Comparison of ENCODE assay signal across 14 cellular contexts in genomic region chr5:81513468-81513867, GRCh38.
DNase-seq lines count a peak whose midpoint lies in the region; ATAC-seq and TF ChIP-seq lines count a peak whose summit lies in the region.
"Had no signal": no experiment of that assay in that cellular context is flagged by ENCODE, and none has a peak within 500 bp of the region (broad histone marks: within the 10 kb centered on the region; RNA-seq: fewer than 3 reads in every experiment).

No MANE protein-coding gene starts in this region.

- H3K4me2 ChIP-seq in DND-41 (ENCODE audit: insufficient read depth, low read length) = no peak overlapping the region

- no peaks in the 10 kb centered on the region for H3K27me3 ChIP-seq in DND-41 (ENCODE audit: insufficient read depth, low read length, poor library complexity)
- no peaks in the 10 kb centered on the region for H3K27me3 ChIP-seq in H7 (ENCODE audit: control insufficient read depth, insufficient read depth, low read length)
- H3K27me3 ChIP-seq in upper lobe of left lung = no peaks in the 10 kb centered on the region

- H3K4me1 ChIP-seq in DND-41 (ENCODE audit: insufficient read depth, low read length) (peaks cover 8% of the 10 kb centered on the region; the same call in 1 of the 2 replicates), upper lobe of left lung (no peaks in the 10 kb centered on the region)
- H3K4me1 ChIP-seq: HAP-1 had no signal

- H3K4me3 ChIP-seq in DND-41 (ENCODE audit: low read depth in 1 of 2, low read length in 2 of 2) (no peak overlapping the region), H7 (ENCODE audit: insufficient read depth, low read depth, low read length) (no peak overlapping the region), upper lobe of left lung (no peak overlapping the region)
- H3K4me3 ChIP-seq: HAP-1 had no signal

- H3K36me3 ChIP-seq in DND-41 (ENCODE audit: insufficient read depth, low read length) (peaks cover 41% of the 10 kb centered on the region), H7 (replicated peaks; ENCODE audit: control insufficient read depth, insufficient read depth, low read length) (no peaks in the 10 kb centered on the region), upper lobe of left lung (no peaks in the 10 kb centered on the region)
- H3K36me3 ChIP-seq: HAP-1 had no signal

- H3K27ac ChIP-seq in DND-41 (ENCODE audit: low read length) (peak overlapping the region; percentile 17; the same call in 1 of the 2 replicates), upper lobe of left lung (no peak overlapping the region)
- H3K27ac ChIP-seq: C4-2B had no signal

- WGBS in upper lobe of left lung, 2 donors = 88 to 95% methylated on average over 2 of the region's 2 CpGs

- H4K20me1 ChIP-seq in DND-41 (ENCODE audit: insufficient read depth, low read length) = no peaks in the 10 kb centered on the region

- H3K79me2 ChIP-seq in DND-41 (ENCODE audit: insufficient read depth, low read length) = peaks cover 64% of the 10 kb centered on the region

- no peak overlapping the region for H3K9ac ChIP-seq in DND-41 (ENCODE audit: low read depth, low read length)

- no peak for DNase-seq in DND-41
- peak; percentile 3 for DNase-seq in H7
- peak; percentile 13 for DNase-seq in NCI-H69 (lab: John Stamatoyannopoulos, UW)
- peak; percentile 9 for DNase-seq in iPS-NIHi11 (ENCODE audit: low spot score)
- no peak for DNase-seq in upper lobe of left lung
- no peak for DNase-seq in NCI-H146 (lab: John Stamatoyannopoulos, UW)
- DNase-seq: CD8-positive, alpha-beta T cell; DMS153; DMS79 treated with DMSO at 0.1 percent for 48 hours; GDM1; HFFc6 had no signal

- TF ChIP-seq POLR2A in upper lobe of left lung (IDR thresholded peaks at IDR 0.05) = no peak

- H3K9me3 ChIP-seq in DND-41 (ENCODE audit: insufficient read depth, low read length, severe bottlenecking) (no peaks in the 10 kb centered on the region), upper lobe of left lung (no peaks in the 10 kb centered on the region)
- H3K9me3 ChIP-seq: HAP-1 had no signal

- TF ChIP-seq CTCF in DND-41 (IDR thresholded peaks at IDR 0.05; ENCODE audit: borderline replicate concordance, extremely low read depth, low read length, poor library complexity, severe bottlenecking) (no peak), upper lobe of left lung (IDR thresholded peaks at IDR 0.05) (no peak)

- no peak for TF ChIP-seq EP300 in upper lobe of left lung (IDR thresholded peaks at IDR 0.05)

- ATAC-seq in DND-41 (ENCODE audit: insufficient read depth, low read depth) (no peak), GM21390 (IDR thresholded peaks at IDR 0.05; ENCODE audit: unreplicated experiment) (no peak), upper lobe of left lung (ENCODE audit: low FRiP score in 2 of 2) (no peak)

- no peak overlapping the region for H2AFZ ChIP-seq in DND-41 (ENCODE audit: low read depth, low read length)

Comparison
In these comparisons a context has a peak if more than half of its experiments do, and no peak if none do; other contexts are left out.
1. DNase-seq: peak in H7 (single experiment), NCI-H69 (single experiment) and iPS-NIHi11 (single experiment); none in DND-41 (single experiment), upper lobe of left lung (0 of 2) and NCI-H146 (single experiment).